ENCODE assay signal across 8 cellular contexts in the genomic region with DNA sequence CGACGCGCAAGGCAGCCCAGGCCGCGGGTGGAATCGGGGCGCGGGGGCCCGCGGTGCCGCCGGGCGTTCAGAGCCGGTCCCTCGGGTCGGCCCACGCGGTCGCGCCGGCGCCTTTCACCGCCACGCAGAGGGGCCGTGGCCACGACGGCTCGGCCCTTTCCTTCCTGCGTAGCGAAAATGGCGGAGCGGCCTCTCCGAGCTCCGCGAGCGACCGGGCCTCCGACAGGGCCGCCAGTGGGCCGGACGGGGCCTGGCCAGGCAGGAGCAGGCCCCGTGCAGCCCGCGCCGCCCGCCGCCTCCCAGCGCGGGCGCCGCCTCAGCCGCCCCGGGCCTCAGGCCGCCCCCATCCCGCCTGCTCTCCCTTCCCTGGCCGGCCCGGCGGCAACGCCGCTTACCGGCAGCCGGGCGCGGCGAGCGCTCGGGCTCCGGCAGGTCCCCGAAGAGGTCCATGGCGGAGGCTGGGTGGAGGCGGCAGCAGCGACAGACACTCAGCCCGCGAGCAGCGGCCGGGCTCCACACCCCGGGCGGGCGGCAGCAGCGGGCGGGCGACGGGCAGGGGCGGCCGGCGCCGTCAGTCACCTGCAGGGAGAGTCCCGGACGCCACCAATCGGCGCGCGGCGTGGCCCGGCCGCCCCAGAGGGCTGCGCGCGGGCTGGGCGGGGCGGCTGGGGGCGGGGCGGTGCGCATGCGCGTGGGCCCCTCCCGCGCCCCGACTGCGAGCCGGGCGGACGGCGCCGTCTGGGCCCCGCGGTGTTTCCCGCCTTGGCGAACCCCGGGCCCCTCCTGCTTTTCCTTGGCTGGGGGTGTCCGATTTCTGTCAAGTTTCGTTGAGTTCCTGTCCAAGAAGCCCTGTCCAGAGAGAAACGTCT. TPM values are rescaled to one million over a fixed set of nuclear protein-coding genes. Genes with fewer than 3 reads are reported as not detected.
A peak's percentile ranks its signal among the peaks of the same experiment; 100 is the strongest.
DNase-seq lines count a peak whose midpoint lies in the region; ATAC-seq and TF ChIP-seq lines count a peak whose summit lies in the region.

A gene with protein sequence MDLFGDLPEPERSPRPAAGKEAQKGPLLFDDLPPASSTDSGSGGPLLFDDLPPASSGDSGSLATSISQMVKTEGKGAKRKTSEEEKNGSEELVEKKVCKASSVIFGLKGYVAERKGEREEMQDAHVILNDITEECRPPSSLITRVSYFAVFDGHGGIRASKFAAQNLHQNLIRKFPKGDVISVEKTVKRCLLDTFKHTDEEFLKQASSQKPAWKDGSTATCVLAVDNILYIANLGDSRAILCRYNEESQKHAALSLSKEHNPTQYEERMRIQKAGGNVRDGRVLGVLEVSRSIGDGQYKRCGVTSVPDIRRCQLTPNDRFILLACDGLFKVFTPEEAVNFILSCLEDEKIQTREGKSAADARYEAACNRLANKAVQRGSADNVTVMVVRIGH (minus strand): TSS at position 592 of the 869 bp plus-strand sequence. CDS start 142 bp downstream, at position 450.

- peaks cover 19% of the 10 kb centered on the region for H3K27me3 ChIP-seq in DND-41 (ENCODE audit: insufficient read depth, low read length, poor library complexity)
- H3K27me3 ChIP-seq in naive thymus-derived CD4-positive, alpha-beta T cell (ENCODE audit: control insufficient read depth in 2 of 2, insufficient read depth in 2 of 2, low read length in 2 of 2): no peaks in the 10 kb centered on the region

- H4K20me1 ChIP-seq in DND-41 (ENCODE audit: insufficient read depth, low read length): peaks cover 42% of the 10 kb centered on the region

- DNase-seq in DND-41: peak; percentile 87
- peak; percentile 90 for DNase-seq in RPMI8226
- peak; percentile 88 for DNase-seq in activated T-helper 1 cell treated with anti-CD3 and anti-CD28 coated beads, Interleukin-12 subunit alpha, Interleukin-12 subunit beta, Interleukin-2, Interleukin-4 antibody, amounts not matched to agents 30 ng/mL and 10 ng/mL and 1 ng/mL, durations not matched to agents 14 hours and 24 hours and 36 hours (ENCODE audit: low spot score)
- DNase-seq in fibroblast of gingiva (ENCODE audit: low read depth): peak; percentile 83
- DNase-seq in naive thymus-derived CD4-positive, alpha-beta T cell: peak; percentile 87 to 95 (median 92)
- DNase-seq in stimulated activated naive B cell treated with anti-CD40 and anti-IgM and Interleukin-4, amounts not matched to agents 10 μg/mL and 1 μg/mL and 100 μg/mL, for 72 hours: peak; percentile 85

- H3K4me1 ChIP-seq in DND-41 (ENCODE audit: insufficient read depth, low read length): peaks cover 39% of the 10 kb centered on the region
- H3K4me1 ChIP-seq in naive thymus-derived CD4-positive, alpha-beta T cell (ENCODE audit: control insufficient read depth in 2 of 2, insufficient read depth in 2 of 2, low read length in 2 of 2): peaks cover 20 to 35% of the 10 kb centered on the region in 2 donors

- no peaks in the 10 kb centered on the region for H3K9me3 Mint-ChIP-seq in activated T-helper 1 cell treated with anti-CD3 and anti-CD28 coated beads, Interleukin-12 subunit alpha, Interleukin-12 subunit beta, Interleukin-2, Interleukin-4 antibody, amounts not matched to agents 30 ng/mL and 10 ng/mL and 1 ng/mL, durations not matched to agents 14 hours and 24 hours and 36 hours
- H3K9me3 Mint-ChIP-seq in naive thymus-derived CD4-positive, alpha-beta T cell: no peaks in the 10 kb centered on the region
- no peaks in the 10 kb centered on the region for H3K9me3 Mint-ChIP-seq in stimulated activated naive B cell treated with anti-CD40 and anti-IgM and Interleukin-4, amounts not matched to agents 10 μg/mL and 1 μg/mL and 100 μg/mL, for 72 hours

- peaks cover 7% of the 10 kb centered on the region; the same call in 1 of the 2 replicates for H3K36me3 ChIP-seq in DND-41 (ENCODE audit: insufficient read depth, low read length)
- H3K36me3 ChIP-seq in KOPT-K1 (ENCODE audit: insufficient read depth, low read length): peaks cover 6% of the 10 kb centered on the region
- no peaks in the 10 kb centered on the region for H3K36me3 ChIP-seq in naive thymus-derived CD4-positive, alpha-beta T cell (ENCODE audit: control insufficient read depth in 2 of 3, insufficient read depth in 3 of 3, low read length in 3 of 3)

- intact Hi-C loops in activated T-helper 1 cell treated with anti-CD3 and anti-CD28 coated beads, Interleukin-12 subunit alpha, Interleukin-12 subunit beta, Interleukin-2, Interleukin-4 antibody, amounts not matched to agents 30 ng/mL and 10 ng/mL and 1 ng/mL, durations not matched to agents 14 hours and 24 hours and 36 hours (cut with micrococcal nuclease): loop anchor here (1.0 to 10.0 kb wide), 7 partner anchors 28 to 759 kb away; a partner anchor contains a TSS
- intact Hi-C loops in naive thymus-derived CD4-positive, alpha-beta T cell (cut with micrococcal nuclease): loop anchor here (1.0 to 5.0 kb wide), 9 partner anchors 28 to 511 kb away; a partner anchor contains a TSS

- H3K27ac Mint-ChIP-seq in activated T-helper 1 cell treated with anti-CD3 and anti-CD28 coated beads, Interleukin-12 subunit alpha, Interleukin-12 subunit beta, Interleukin-2, Interleukin-4 antibody, amounts not matched to agents 30 ng/mL and 10 ng/mL and 1 ng/mL, durations not matched to agents 14 hours and 24 hours and 36 hours: peak within 1 kb of the TSS; percentile 89
- H3K27ac Mint-ChIP-seq in naive thymus-derived CD4-positive, alpha-beta T cell: peak within 1 kb of the TSS; percentile 84 to 95 (median 92)
- H3K27ac Mint-ChIP-seq in stimulated activated naive B cell treated with anti-CD40 and anti-IgM and Interleukin-4, amounts not matched to agents 10 μg/mL and 1 μg/mL and 100 μg/mL, for 72 hours: peak within 1 kb of the TSS; percentile 90

- H3K4me1 Mint-ChIP-seq in activated T-helper 1 cell treated with anti-CD3 and anti-CD28 coated beads, Interleukin-12 subunit alpha, Interleukin-12 subunit beta, Interleukin-2, Interleukin-4 antibody, amounts not matched to agents 30 ng/mL and 10 ng/mL and 1 ng/mL, durations not matched to agents 14 hours and 24 hours and 36 hours (ENCODE audit: low read depth): peaks cover 45% of the 10 kb centered on the region
- peaks cover 28 to 55% (median 43%) of the 10 kb centered on the region in 7 donors for H3K4me1 Mint-ChIP-seq in naive thymus-derived CD4-positive, alpha-beta T cell
- H3K4me1 Mint-ChIP-seq in stimulated activated naive B cell treated with anti-CD40 and anti-IgM and Interleukin-4, amounts not matched to agents 10 μg/mL and 1 μg/mL and 100 μg/mL, for 72 hours: peaks cover 23 to 47% of the 10 kb centered on the region in 2 donors

- CTCF ChIA-PET in naive thymus-derived CD4-positive, alpha-beta T cell (lab: Charles Lee): interaction anchor here (1.2 kb wide), 1 partner anchor 345 kb away, joined by 3 read pairs; no protein-coding TSS in a partner anchor

- H3K36me3 Mint-ChIP-seq in activated T-helper 1 cell treated with anti-CD3 and anti-CD28 coated beads, Interleukin-12 subunit alpha, Interleukin-12 subunit beta, Interleukin-2, Interleukin-4 antibody, amounts not matched to agents 30 ng/mL and 10 ng/mL and 1 ng/mL, durations not matched to agents 14 hours and 24 hours and 36 hours (ENCODE audit: low read depth): peaks cover 15% of the 10 kb centered on the region
- peaks cover 0 to 9% (median 0%) of the 10 kb centered on the region in 5 donors for H3K36me3 Mint-ChIP-seq in naive thymus-derived CD4-positive, alpha-beta T cell
- peaks cover 14 to 16% of the 10 kb centered on the region in 2 donors for H3K36me3 Mint-ChIP-seq in stimulated activated naive B cell treated with anti-CD40 and anti-IgM and Interleukin-4, amounts not matched to agents 10 μg/mL and 1 μg/mL and 100 μg/mL, for 72 hours

- H2AFZ ChIP-seq in DND-41 (ENCODE audit: low read depth, low read length): peak within 1 kb of the TSS; percentile 97

- peak within 1 kb of the TSS; percentile 90 for H3K9ac ChIP-seq in DND-41 (ENCODE audit: low read depth, low read length)

- H3K4me3 ChIP-seq in DND-41 (ENCODE audit: low read depth in 1 of 2, low read length in 2 of 2): peak within 1 kb of the TSS; percentile 65 to 86
- H3K4me3 ChIP-seq in naive thymus-derived CD4-positive, alpha-beta T cell (ENCODE audit: low read length): peak within 1 kb of the TSS; percentile 67

- ATAC-seq in DND-41 (ENCODE audit: insufficient read depth, low read depth) (peak; percentile 95), GM21786 (IDR thresholded peaks at IDR 0.05; ENCODE audit: unreplicated experiment) (peak; percentile 95)
- peak; percentile 98 for ATAC-seq in naive thymus-derived CD4-positive, alpha-beta T cell
- ATAC-seq in stimulated activated naive B cell treated with anti-CD40 and anti-IgM and Interleukin-4, amounts not matched to agents 10 μg/mL and 1 μg/mL and 100 μg/mL, for 72 hours (replicated peaks): peak; percentile 96 to 97

- no peaks in the 10 kb centered on the region for H3K9me3 ChIP-seq in DND-41 (ENCODE audit: insufficient read depth, low read length, severe bottlenecking)
- no peaks in the 10 kb centered on the region for H3K9me3 ChIP-seq in KOPT-K1 (ENCODE audit: insufficient read depth, low read length, poor library complexity, severe bottlenecking)
- no peaks in the 10 kb centered on the region for H3K9me3 ChIP-seq in naive thymus-derived CD4-positive, alpha-beta T cell (ENCODE audit: control insufficient read depth in 2 of 3, low read length in 3 of 3)

- H3K4me3 Mint-ChIP-seq in activated T-helper 1 cell treated with anti-CD3 and anti-CD28 coated beads, Interleukin-12 subunit alpha, Interleukin-12 subunit beta, Interleukin-2, Interleukin-4 antibody, amounts not matched to agents 30 ng/mL and 10 ng/mL and 1 ng/mL, durations not matched to agents 14 hours and 24 hours and 36 hours: peak within 1 kb of the TSS; percentile 89
- peak within 1 kb of the TSS; percentile 84 to 94 (median 88) for H3K4me3 Mint-ChIP-seq in naive thymus-derived CD4-positive, alpha-beta T cell
- peak within 1 kb of the TSS; percentile 87 to 88 for H3K4me3 Mint-ChIP-seq in stimulated activated naive B cell treated with anti-CD40 and anti-IgM and Interleukin-4, amounts not matched to agents 10 μg/mL and 1 μg/mL and 100 μg/mL, for 72 hours

- POLR2A ChIA-PET in naive thymus-derived CD4-positive, alpha-beta T cell (lab: Charles Lee): interaction anchor here (0.6 to 2.8 kb wide), 13 partner anchors 11 to 423 kb away, joined by 3 to 17 read pairs (median 5); a partner anchor contains a TSS

- peak within 1 kb of the TSS; percentile 94 for H3K4me2 ChIP-seq in DND-41 (ENCODE audit: insufficient read depth, low read length)

- TF ChIP-seq CTCF in DND-41 (IDR thresholded peaks at IDR 0.05; ENCODE audit: borderline replicate concordance, extremely low read depth, low read length, poor library complexity, severe bottlenecking): no peak

- no peaks in the 10 kb centered on the region for H3K27me3 Mint-ChIP-seq in activated T-helper 1 cell treated with anti-CD3 and anti-CD28 coated beads, Interleukin-12 subunit alpha, Interleukin-12 subunit beta, Interleukin-2, Interleukin-4 antibody, amounts not matched to agents 30 ng/mL and 10 ng/mL and 1 ng/mL, durations not matched to agents 14 hours and 24 hours and 36 hours (ENCODE audit: insufficient read depth)
- H3K27me3 Mint-ChIP-seq in naive thymus-derived CD4-positive, alpha-beta T cell: peaks cover 0 to 4% (median 0%) of the 10 kb centered on the region in 5 donors
- H3K27me3 Mint-ChIP-seq in stimulated activated naive B cell treated with anti-CD40 and anti-IgM and Interleukin-4, amounts not matched to agents 10 μg/mL and 1 μg/mL and 100 μg/mL, for 72 hours: no peaks in the 10 kb centered on the region

- H3K79me2 ChIP-seq in DND-41 (ENCODE audit: insufficient read depth, low read length): peaks cover 55% of the 10 kb centered on the region

- H3K27ac ChIP-seq in DND-41 (ENCODE audit: low read length) (peak within 1 kb of the TSS; percentile 95), KOPT-K1 (ENCODE audit: low read depth, low read length, poor library complexity, severe bottlenecking) (peak within 1 kb of the TSS; percentile 86)
- peak within 1 kb of the TSS; percentile 91 for H3K27ac ChIP-seq in naive thymus-derived CD4-positive, alpha-beta T cell (ENCODE audit: low read depth, low read length)

RNA-seq across cellular contexts. Expression of the gene that starts here (rescaled TPM):
- 77.3 and 79.9 TPM in 2 replicates for total RNA-seq in activated T-helper 1 cell treated with anti-CD3 and anti-CD28 coated beads, Interleukin-12 subunit alpha, Interleukin-12 subunit beta, Interleukin-2, Interleukin-4 antibody, amounts not matched to agents 30 ng/mL and 10 ng/mL and 1 ng/mL, durations not matched to agents 14 hours and 24 hours and 36 hours
- 100 to 1,000 TPM in 2 of 5 experiments, 10 to 100 TPM in 3; 68.1 to 126 (median 90.9) TPM for total RNA-seq in naive thymus-derived CD4-positive, alpha-beta T cell
- polyA plus RNA-seq in naive thymus-derived CD4-positive, alpha-beta T cell: 10 to 100 TPM; 40.6 to 48.1 TPM

Comparison
In these comparisons a context has a peak if more than half of its experiments do, and no peak if none do; other contexts are left out.
1. Peak in every context shown above with its lines: DNase-seq, ATAC-seq, H3K4me3 ChIP-seq and H3K27ac ChIP-seq.